In the genomic region with DNA sequence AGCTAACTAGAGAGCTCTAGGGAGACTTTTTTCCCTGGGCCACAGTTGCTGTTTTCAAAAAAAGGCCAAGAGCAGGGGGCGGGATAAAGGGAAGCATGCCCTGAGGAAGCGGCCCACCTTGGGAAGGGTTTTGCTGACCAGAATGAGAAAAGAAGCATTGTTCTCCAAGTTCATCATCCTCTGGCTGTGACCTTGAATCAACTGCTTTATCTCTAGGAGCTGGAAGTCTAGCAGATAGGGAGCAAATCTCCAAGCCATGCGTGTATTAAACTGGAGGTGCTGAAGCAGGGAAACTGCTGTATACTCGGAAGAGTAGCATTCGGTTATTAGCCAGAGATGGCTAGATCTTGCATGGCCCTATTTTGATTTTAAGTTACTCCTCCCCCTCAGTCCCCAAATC, we compare ENCODE assay signal across 13 cellular contexts.
DNase-seq lines count a peak whose midpoint lies in the region; ATAC-seq and TF ChIP-seq lines count a peak whose summit lies in the region.
"Had no signal": no experiment of that assay in that cellular context is flagged by ENCODE, and none has a peak within 500 bp of the region (broad histone marks: within the 10 kb centered on the region; RNA-seq: fewer than 3 reads in every experiment).

No MANE protein-coding gene starts in this region.

- peak overlapping the region; percentile 11 for H3K9ac ChIP-seq in muscle layer of colon (ENCODE audit: low read length)

- POLR2A ChIA-PET in activated CD4-positive, alpha-beta T cell treated with anti-CD3 and anti-CD28 coated beads for 36 hours (lab: Charles Lee): interaction anchor here (0.6 kb wide), 1 partner anchor 45 kb away, joined by 6 read pairs; no protein-coding TSS in a partner anchor

- no peak for TF ChIP-seq CTCF in right atrium auricular region (IDR thresholded peaks at IDR 0.05)
- no peak for TF ChIP-seq CTCF in uterus (IDR thresholded peaks at IDR 0.05)

- H3K4me1 ChIP-seq in right atrium auricular region: peaks cover 0 to 59% of the 10 kb centered on the region in 2 donors
- H3K4me1 ChIP-seq in muscle layer of colon (ENCODE audit: insufficient read depth, low read length): peaks cover 94% of the 10 kb centered on the region
- H3K4me1 ChIP-seq in uterus: peaks cover 20 to 39% of the 10 kb centered on the region in 2 donors

- H3K9me3 ChIP-seq in right atrium auricular region (no peaks in the 10 kb centered on the region), muscle layer of colon (ENCODE audit: low read length) (no peaks in the 10 kb centered on the region), uterus (no peaks in the 10 kb centered on the region)

- peak overlapping the region; percentile 75 to 88 for H3K27ac ChIP-seq in right atrium auricular region
- H3K27ac ChIP-seq in muscle layer of colon (ENCODE audit: low read depth, low read length): peak overlapping the region; percentile 35
- peak overlapping the region; percentile 92 to 97 for H3K27ac ChIP-seq in uterus

- peaks cover 64 to 75% of the 10 kb centered on the region in 2 donors for H3K4me1 Mint-ChIP-seq in effector memory CD8-positive, alpha-beta T cell (ENCODE audit: low read depth in 2 of 2)
- peaks cover 28% of the 10 kb centered on the region for H3K4me1 Mint-ChIP-seq in activated CD4-positive, alpha-beta T cell treated with anti-CD3 and anti-CD28 coated beads for 36 hours

- H3K4me3 ChIP-seq in right atrium auricular region (no peak overlapping the region), muscle layer of colon (ENCODE audit: low read depth in 1 of 2, low read length in 2 of 2) (no peak overlapping the region), uterus (no peak overlapping the region)

- no peak for ATAC-seq in Right ventricle myocardium superior (ENCODE audit: poor library complexity)
- no peak for ATAC-seq in effector memory CD8-positive, alpha-beta T cell (replicated peaks)
- ATAC-seq in activated CD4-positive, alpha-beta T cell treated with anti-CD3 and anti-CD28 coated beads for 36 hours: no peak

- no peak for TF ChIP-seq POLR2A in uterus (IDR thresholded peaks at IDR 0.05)

- CTCF ChIA-PET in activated CD4-positive, alpha-beta T cell treated with anti-CD3 and anti-CD28 coated beads for 36 hours (lab: Charles Lee): interaction anchor here (0.7 to 3.2 kb wide), 6 partner anchors 9 to 170 kb away, joined by 3 to 29 read pairs (median 3); a partner anchor contains a TSS

- DNase-seq in right atrium auricular region (ENCODE audit: low spot score) (no peak), Right ventricle myocardium superior (no peak), uterus (no peak), NK-92 (lab: John Stamatoyannopoulos, UW; ENCODE audit: unreplicated experiment) (no peak), NCI-H82 treated with DMSO at 0.1 percent for 48 hours (lab: John Stamatoyannopoulos, UW; ENCODE audit: unreplicated experiment) (no peak)
- DNase-seq in effector memory CD8-positive, alpha-beta T cell: no peak
- no peak for DNase-seq in activated CD4-positive, alpha-beta T cell treated with anti-CD3 and anti-CD28 coated beads for 36 hours
- DNase-seq: activated naive CD4-positive, alpha-beta T cell treated with anti-CD3 and anti-CD28 coated beads for 36 hours; head of caudate nucleus; NCI-H2227 treated with DMSO at 0.1 percent for 48 hours; stimulated activated CD4-positive, alpha-beta T cell treated with anti-CD3 and anti-CD28 coated beads, Interleukin-2, amount 100 ng/mL, for 24 hours; stimulated activated CD8-positive, alpha-beta memory T cell treated with anti-CD3 and anti-CD28 coated beads, Interleukin-4, amount 100 ng/mL, for 48 hours had no signal

- intact Hi-C loops in Right ventricle myocardium superior (cut with DNase I): no loop called here
- intact Hi-C loops in uterus (cut with DNase I; ENCODE audit: low total_unique reads): loop anchor here (5.0 to 10.0 kb wide), 2 partner anchors 64 to 347 kb away; a partner anchor contains a TSS
- intact Hi-C loops in activated CD4-positive, alpha-beta T cell treated with anti-CD3 and anti-CD28 coated beads for 36 hours (cut with DNase I, micrococcal nuclease): no loop called here

- H3K36me3 ChIP-seq in right atrium auricular region: peaks cover 8% of the 10 kb centered on the region
- H3K36me3 ChIP-seq in muscle layer of colon (ENCODE audit: insufficient read depth, low read length): peaks cover 30% of the 10 kb centered on the region
- no peaks in the 10 kb centered on the region for H3K36me3 ChIP-seq in uterus

- no peaks in the 10 kb centered on the region for H3K27me3 ChIP-seq in right atrium auricular region
- no peaks in the 10 kb centered on the region for H3K27me3 ChIP-seq in muscle layer of colon (ENCODE audit: control insufficient read depth in 1 of 2, insufficient read depth in 2 of 2, low read length in 2 of 2)
- no peaks in the 10 kb centered on the region for H3K27me3 ChIP-seq in uterus

- no peaks in the 10 kb centered on the region for H3K27me3 Mint-ChIP-seq in effector memory CD8-positive, alpha-beta T cell
- no peaks in the 10 kb centered on the region for H3K27me3 Mint-ChIP-seq in activated CD4-positive, alpha-beta T cell treated with anti-CD3 and anti-CD28 coated beads for 36 hours

- H3K9me3 Mint-ChIP-seq in effector memory CD8-positive, alpha-beta T cell: no peaks in the 10 kb centered on the region
- no peaks in the 10 kb centered on the region for H3K9me3 Mint-ChIP-seq in activated CD4-positive, alpha-beta T cell treated with anti-CD3 and anti-CD28 coated beads for 36 hours (ENCODE audit: low read depth)
- H3K9me3 Mint-ChIP-seq: activated naive CD4-positive, alpha-beta T cell treated with anti-CD3 and anti-CD28 coated beads for 36 hours had no signal

- no peak overlapping the region for H3K4me3 Mint-ChIP-seq in effector memory CD8-positive, alpha-beta T cell
- H3K4me3 Mint-ChIP-seq in activated CD4-positive, alpha-beta T cell treated with anti-CD3 and anti-CD28 coated beads for 36 hours: no peak overlapping the region
- H3K4me3 Mint-ChIP-seq: activated naive CD4-positive, alpha-beta T cell treated with anti-CD3 and anti-CD28 coated beads for 36 hours had no signal

- H3K27ac Mint-ChIP-seq in effector memory CD8-positive, alpha-beta T cell: peak overlapping the region; percentile 66 to 84
- no peak overlapping the region for H3K27ac Mint-ChIP-seq in activated CD4-positive, alpha-beta T cell treated with anti-CD3 and anti-CD28 coated beads for 36 hours
- H3K27ac Mint-ChIP-seq: activated naive CD4-positive, alpha-beta T cell treated with anti-CD3 and anti-CD28 coated beads for 36 hours had no signal

- peaks cover 30% of the 10 kb centered on the region for H3K36me3 Mint-ChIP-seq in effector memory CD8-positive, alpha-beta T cell (ENCODE audit: insufficient read depth)
- peaks cover 2% of the 10 kb centered on the region for H3K36me3 Mint-ChIP-seq in activated CD4-positive, alpha-beta T cell treated with anti-CD3 and anti-CD28 coated beads for 36 hours (ENCODE audit: low read depth)

Comparison
In these comparisons a context has a peak if more than half of its experiments do, and no peak if none do; other contexts are left out.
1. H3K27ac ChIP-seq: peak in every context shown above with its lines; median percentile 94 in uterus; 82 in right atrium auricular region; 35 in muscle layer of colon.